ENCODE assay signal across 1 cellular context in genomic region chr15:63091679-63092078, GRCh38.
TF ChIP-seq lines count a peak whose summit lies in the region.

No MANE protein-coding gene starts in this region.

TF ChIP-seq in GM23338, 12 proteins besides CTCF, POLR2A, EP300 and RAD21 (continued from another document):
- TF ChIP-seq, protein P1, sequence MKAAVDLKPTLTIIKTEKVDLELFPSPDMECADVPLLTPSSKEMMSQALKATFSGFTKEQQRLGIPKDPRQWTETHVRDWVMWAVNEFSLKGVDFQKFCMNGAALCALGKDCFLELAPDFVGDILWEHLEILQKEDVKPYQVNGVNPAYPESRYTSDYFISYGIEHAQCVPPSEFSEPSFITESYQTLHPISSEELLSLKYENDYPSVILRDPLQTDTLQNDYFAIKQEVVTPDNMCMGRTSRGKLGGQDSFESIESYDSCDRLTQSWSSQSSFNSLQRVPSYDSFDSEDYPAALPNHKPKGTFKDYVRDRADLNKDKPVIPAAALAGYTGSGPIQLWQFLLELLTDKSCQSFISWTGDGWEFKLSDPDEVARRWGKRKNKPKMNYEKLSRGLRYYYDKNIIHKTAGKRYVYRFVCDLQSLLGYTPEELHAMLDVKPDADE (IDR thresholded peaks at IDR 0.05) = no peak
- no peak for TF ChIP-seq EZH2 (IDR thresholded peaks at IDR 0.05; ENCODE audit: low read depth, unreplicated experiment)
- TF ChIP-seq, protein P2, sequence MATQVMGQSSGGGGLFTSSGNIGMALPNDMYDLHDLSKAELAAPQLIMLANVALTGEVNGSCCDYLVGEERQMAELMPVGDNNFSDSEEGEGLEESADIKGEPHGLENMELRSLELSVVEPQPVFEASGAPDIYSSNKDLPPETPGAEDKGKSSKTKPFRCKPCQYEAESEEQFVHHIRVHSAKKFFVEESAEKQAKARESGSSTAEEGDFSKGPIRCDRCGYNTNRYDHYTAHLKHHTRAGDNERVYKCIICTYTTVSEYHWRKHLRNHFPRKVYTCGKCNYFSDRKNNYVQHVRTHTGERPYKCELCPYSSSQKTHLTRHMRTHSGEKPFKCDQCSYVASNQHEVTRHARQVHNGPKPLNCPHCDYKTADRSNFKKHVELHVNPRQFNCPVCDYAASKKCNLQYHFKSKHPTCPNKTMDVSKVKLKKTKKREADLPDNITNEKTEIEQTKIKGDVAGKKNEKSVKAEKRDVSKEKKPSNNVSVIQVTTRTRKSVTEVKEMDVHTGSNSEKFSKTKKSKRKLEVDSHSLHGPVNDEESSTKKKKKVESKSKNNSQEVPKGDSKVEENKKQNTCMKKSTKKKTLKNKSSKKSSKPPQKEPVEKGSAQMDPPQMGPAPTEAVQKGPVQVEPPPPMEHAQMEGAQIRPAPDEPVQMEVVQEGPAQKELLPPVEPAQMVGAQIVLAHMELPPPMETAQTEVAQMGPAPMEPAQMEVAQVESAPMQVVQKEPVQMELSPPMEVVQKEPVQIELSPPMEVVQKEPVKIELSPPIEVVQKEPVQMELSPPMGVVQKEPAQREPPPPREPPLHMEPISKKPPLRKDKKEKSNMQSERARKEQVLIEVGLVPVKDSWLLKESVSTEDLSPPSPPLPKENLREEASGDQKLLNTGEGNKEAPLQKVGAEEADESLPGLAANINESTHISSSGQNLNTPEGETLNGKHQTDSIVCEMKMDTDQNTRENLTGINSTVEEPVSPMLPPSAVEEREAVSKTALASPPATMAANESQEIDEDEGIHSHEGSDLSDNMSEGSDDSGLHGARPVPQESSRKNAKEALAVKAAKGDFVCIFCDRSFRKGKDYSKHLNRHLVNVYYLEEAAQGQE (IDR thresholded peaks at IDR 0.05; ENCODE audit: unreplicated experiment) = no peak
